In the genomic region with DNA sequence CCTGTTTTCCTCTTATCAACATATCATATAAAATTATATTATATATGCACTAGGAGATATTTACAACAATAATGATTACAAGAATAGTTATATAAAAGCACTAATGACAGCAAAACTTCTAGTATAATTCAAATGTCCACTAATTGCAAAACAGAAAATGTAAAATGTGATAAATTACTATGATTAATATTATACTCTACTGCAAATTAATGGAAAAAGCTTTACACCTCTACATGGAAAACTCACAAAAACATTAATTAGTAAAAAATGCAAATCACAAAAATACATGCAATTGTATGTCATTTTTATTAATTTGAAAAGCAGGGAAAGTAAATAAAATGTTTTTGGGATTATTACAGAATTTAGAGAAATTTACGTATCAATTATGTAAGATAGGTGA, we compare ENCODE assay signal across 34 cellular contexts.
DNase-seq lines count a peak whose midpoint lies in the region; ATAC-seq, FAIRE-seq and TF ChIP-seq lines count a peak whose summit lies in the region.
"Had no signal": no experiment of that assay in that cellular context is flagged by ENCODE, and none has a peak within 500 bp of the region (broad histone marks: within the 10 kb centered on the region; RNA-seq: fewer than 3 reads in every experiment).

No MANE protein-coding gene starts in this region.

- no peak for DNase-seq in HEK293T (ENCODE audit: extremely low spot score)
- DNase-seq in K562 (ENCODE audit: extremely low read depth in 1 of 4, low spot score in 3 of 4) = no peak
- DNase-seq in NCI-H2029 (lab: John Stamatoyannopoulos, UW) = no peak
- no peak for DNase-seq in GM12891 (ENCODE audit: insufficient read length, low spot score)
- DNase-seq: 8988T; ACHN; AML-193; BE2C; C1 segment of cervical spinal cord; Caco-2; Calu3; CD4-positive, alpha-beta memory T cell; CD4-positive, alpha-beta T cell; CD4-positive, CD25-positive, alpha-beta regulatory T cell; CD8-positive, alpha-beta memory T cell; CD8-positive, alpha-beta T cell; COR-L47; DMS 273 treated with DMSO at 0.1 percent for 48 hours; DMS153; DMS53; DMS79; DMS79 treated with DMSO at 0.1 percent for 48 hours; DND-41; EL had no signal

- H4K20me1 ChIP-seq in K562 (replicated peaks; ENCODE audit: control insufficient read depth, insufficient read depth, low read length) = no peaks in the 10 kb centered on the region
- H4K20me1 ChIP-seq: BLaER1; BLaER1 treated with 17β-estradiol and CSF1 and Interleukin-3, amounts not matched to agents 10 nM and 100 nM had no signal

- 0% methylated on average over 1 of the region's 1 CpG for WGBS in K562 (ENCODE audit: insufficient coverage, low coverage, missing lambda C conversion rate)

- intact Hi-C loops in K562 (cut with micrococcal nuclease) = no loop called here

- no peak for TF ChIP-seq RAD21 in K562 (CRISPR knock-in tag; conservative IDR thresholded peaks at IDR 0.05 in 1 of 2, IDR thresholded peaks at IDR 0.05 in 1 of 2)

- H3K9me1 ChIP-seq in K562 (ENCODE audit: control insufficient read depth, insufficient read depth, low read length) = no peaks in the 10 kb centered on the region

- no peak overlapping the region for H3K4me3 ChIP-seq in K562
- H3K4me3 ChIP-seq: A549, BLaER1 had no signal

- TF ChIP-seq POLR2A in K562 (conservative IDR thresholded peaks at IDR 0.05) (no peak), GM12891 (IDR thresholded peaks at IDR 0.05; ENCODE audit: low read depth, low read length) (no peak)

- H3K27ac ChIP-seq in K562 (ENCODE audit: extremely low read depth, low read depth, low read length) = no peak overlapping the region
- H3K27ac ChIP-seq: 22Rv1; A549; BLaER1; BLaER1 treated with 17β-estradiol and CSF1 and Interleukin-3, amounts not matched to agents 10 nM and 100 nM; C4-2B had no signal

- H3K4me1 ChIP-seq in K562 (replicated peaks in 1 of 2; ENCODE audit: control insufficient read depth in 2 of 2, insufficient read depth in 2 of 2, low read length in 2 of 2) = no peaks in the 10 kb centered on the region
- H3K4me1 ChIP-seq: A549, BE2C, Caco-2 had no signal

- FAIRE-seq in G401.6 (lab: Jason Lieb, UNC) = peak; percentile 45
- FAIRE-seq in K562 (lab: Jason Lieb, UNC) = no peak
- peak; percentile 21 for FAIRE-seq in colon (lab: Jason Lieb, UNC)
- no peak for FAIRE-seq in GM12891 (lab: Jason Lieb, UNC)
- FAIRE-seq: A549, D721Med had no signal

- TF ChIP-seq CTCF in K562 (IDR thresholded peaks at IDR 0.05 in 2 of 3, conservative IDR thresholded peaks at IDR 0.05 in 1 of 3; ENCODE audit: insufficient read depth in 2 of 3, low read depth in 1 of 3, low read length in 3 of 3) = no peak

- H3K79me2 ChIP-seq in K562 (ENCODE audit: control insufficient read depth, insufficient read depth, low read length) = no peaks in the 10 kb centered on the region

- in situ Hi-C loops in K562 (cut with MboI) = no loop called here

- CTCF ChIA-PET in HEK293T (lab: Yijun Ruan, JAX) = no interaction called here
- CTCF ChIA-PET in K562 (lab: Yijun Ruan, JAX; ENCODE audit: low intra/inter-chr PET ratio) = no interaction called here

- no peak overlapping the region for H3K4me2 ChIP-seq in K562 (ENCODE audit: insufficient read depth, low read length)
- H3K4me2 ChIP-seq: A549 had no signal

- no peak for TF ChIP-seq EP300 in K562 (IDR thresholded peaks at IDR 0.05; ENCODE audit: low read length)

- H2AFZ ChIP-seq in K562 (ENCODE audit: low read depth, low read length) = no peak overlapping the region

- H3K27me3 ChIP-seq in K562 (ENCODE audit: control insufficient read depth in 2 of 2, insufficient read depth in 2 of 2, low read length in 2 of 2) = no peaks in the 10 kb centered on the region
- H3K27me3 ChIP-seq: BE2C; BLaER1; BLaER1 treated with 17β-estradiol and CSF1 and Interleukin-3, amounts not matched to agents 10 nM and 100 nM had no signal

- ATAC-seq in K562 (no peak), GM18867 (IDR thresholded peaks at IDR 0.05; ENCODE audit: unreplicated experiment) (no peak), GM21786 (IDR thresholded peaks at IDR 0.05; ENCODE audit: unreplicated experiment) (no peak)
- ATAC-seq: A549; CD8-positive, alpha-beta T cell had no signal

- H3K9ac ChIP-seq in K562 (ENCODE audit: insufficient read depth in 1 of 2, low read depth in 2 of 2, low read length in 2 of 2) = no peak overlapping the region
- H3K9ac ChIP-seq: BLaER1; BLaER1 treated with 17β-estradiol and CSF1 and Interleukin-3, amounts not matched to agents 10 nM and 100 nM had no signal

- no peaks in the 10 kb centered on the region for H3K9me3 ChIP-seq in K562 (replicated peaks; ENCODE audit: control insufficient read depth, insufficient read depth, low read depth, low read length)
- H3K9me3 ChIP-seq: A549, BE2C, Caco-2 had no signal

- no peaks in the 10 kb centered on the region for H3K36me3 ChIP-seq in K562 (ENCODE audit: control insufficient read depth, insufficient read depth, low read length)
- H3K36me3 ChIP-seq: BE2C; BLaER1; BLaER1 treated with 17β-estradiol and CSF1 and Interleukin-3, amounts not matched to agents 10 nM and 100 nM had no signal

- BruUV-seq in K562 (replicated peaks; lab: Mats Ljungman, UMichigan) = no TSS peak

- POLR2A ChIA-PET in HEK293T (lab: Yijun Ruan, JAX) (no interaction called here), K562 (lab: Yijun Ruan, JAX) (no interaction called here)

TF ChIP-seq in HEK293T, 16 proteins besides CTCF, POLR2A, EP300 and RAD21:
- no peak for TF ChIP-seq ZNF384 (IDR thresholded peaks at IDR 0.05)
- 0 out of 2 replicates have a peak, but pooled peaks have one; percentile 5 for TF ChIP-seq SP1 (IDR thresholded peaks at IDR 0.05)

TF ChIP-seq in K562, 482 proteins besides CTCF, POLR2A, EP300 and RAD21:
- TF ChIP-seq BRCA1 (IDR thresholded peaks at IDR 0.05) = peak; percentile 91; the same call in 1 of the 2 replicates
- no peak for TF ChIP-seq BRCA1 (CRISPR knock-in tag; IDR thresholded peaks at IDR 0.05)
- TF ChIP-seq TAF1 (IDR thresholded peaks at IDR 0.05; ENCODE audit: control insufficient read depth, extremely low read depth, insufficient read depth, low read length, severe bottlenecking) = no peak

TF ChIP-seq in GM12891, 5 proteins besides CTCF, POLR2A, EP300 and RAD21:
- TF ChIP-seq PAX5 (IDR thresholded peaks at IDR 0.05; ENCODE audit: insufficient read depth, low read length, severe bottlenecking) (no peak), POLR2AphosphoS5 (IDR thresholded peaks at IDR 0.05; ENCODE audit: low read depth, low read length) (no peak), TAF1 (IDR thresholded peaks at IDR 0.05; ENCODE audit: low read depth, low read length) (no peak), POU2F2 (IDR thresholded peaks at IDR 0.05; ENCODE audit: low read depth, low read length) (no peak), SPI1 (IDR thresholded peaks at IDR 0.05; ENCODE audit: low read depth, low read length) (no peak)
